In genomic region chr21:44454747-44455523, GRCh38 we compare ENCODE assay signal across 8 cellular contexts. TPM values are rescaled to one million over a fixed set of nuclear protein-coding genes. Genes with fewer than 3 reads are reported as not detected.
DNase-seq lines count a peak whose midpoint lies in the region; ATAC-seq, FAIRE-seq and TF ChIP-seq lines count a peak whose summit lies in the region.

Gene LRRC3, plus strand, starts transcription at chr21:44455510. Its CDS starts 1,135 bp downstream, at chr21:44456645.

- CTCF ChIA-PET in H1 (lab: Charles Lee; ENCODE audit: partially characterized antibody): interaction anchor here (0.6 to 1.1 kb wide), 4 partner anchors 11 to 62 kb away, joined by 3 to 7 read pairs (median 4); no protein-coding TSS in a partner anchor

- no peaks in the 10 kb centered on the region for H3K79me2 ChIP-seq in H1 (ENCODE audit: control insufficient read depth in 1 of 2, insufficient read depth in 2 of 2, low read length in 2 of 2)

- TF ChIP-seq RAD21 in H1 (IDR thresholded peaks at IDR 0.05 in 1 of 2, conservative IDR thresholded peaks at IDR 0.05 in 1 of 2; ENCODE audit: low read depth in 2 of 2, low read length in 2 of 2): no peak

- H2BK15ac ChIP-seq in H1 (ENCODE audit: low read length): no peak within 1 kb of the TSS

- H2BK12ac ChIP-seq in H1 (ENCODE audit: low read depth, low read length): 0 out of 2 replicates have a peak within 1 kb of the TSS, but pooled peaks have one; percentile 27

- TF ChIP-seq CTCF in 22Rv1 (IDR thresholded peaks at IDR 0.05) (no peak), H1 (IDR thresholded peaks at IDR 0.05; ENCODE audit: control extremely low read depth in 1 of 3, insufficient read depth in 1 of 3, low read depth in 1 of 3, low read length in 3 of 3) (no peak)

- peaks cover 0 to 11% (median 4%) of the 10 kb centered on the region in 4 experiments; a peak in 4 of 7 replicates for H3K27me3 ChIP-seq in H1 (replicated peaks in 1 of 4; ENCODE audit: control insufficient read depth in 3 of 4, extremely low read depth in 1 of 4, insufficient read depth in 3 of 4, low read length in 3 of 4)

- no peak for TF ChIP-seq EP300 in H1 (IDR thresholded peaks at IDR 0.05; ENCODE audit: borderline replicate concordance in 1 of 2, low read depth in 2 of 2, low read length in 2 of 2)

- H2BK20ac ChIP-seq in H1 (ENCODE audit: low read length): no peak within 1 kb of the TSS

- H3K4me1 ChIP-seq in H1 (replicated peaks in 1 of 4; ENCODE audit: control insufficient read depth in 3 of 4, insufficient read depth in 4 of 4, low read length in 3 of 4) (peaks cover 0 to 5% (median 2%) of the 10 kb centered on the region in 4 experiments; a peak in 3 of 7 replicates), mesodermal cell (ENCODE audit: control insufficient read depth, insufficient read depth, low read length, poor library complexity, severe bottlenecking) (no peaks in the 10 kb centered on the region)

- peaks cover 0 to 5% of the 10 kb centered on the region in 2 experiments for H4K20me1 ChIP-seq in H1 (replicated peaks in 1 of 2; ENCODE audit: control insufficient read depth in 1 of 2, insufficient read depth in 2 of 2, low read length in 2 of 2)

- H3K36me3 ChIP-seq in H1 (ENCODE audit: control insufficient read depth in 2 of 4, insufficient read depth in 4 of 4, low read length in 3 of 4): no peaks in the 10 kb centered on the region
- peaks cover 8% of the 10 kb centered on the region for H3K36me3 ChIP-seq in mesodermal cell (ENCODE audit: control insufficient read depth, insufficient read depth, low read length)

- no peak within 1 kb of the TSS for H2AK5ac ChIP-seq in H1 (ENCODE audit: low read depth, low read length)

- no peak within 1 kb of the TSS for H2BK5ac ChIP-seq in H1 (ENCODE audit: low read depth, low read length)

- no peak within 1 kb of the TSS for H4K5ac ChIP-seq in H1 (ENCODE audit: insufficient read length, low read depth, low read length)

- TF ChIP-seq POLR2A in H1 (IDR thresholded peaks at IDR 0.05; ENCODE audit: control extremely low read depth in 1 of 2, low read depth in 2 of 2, low read length in 2 of 2): no peak

- POLR2A ChIA-PET in H1 (lab: Charles Lee; ENCODE audit: partially characterized antibody): no interaction called here

- H3K56ac ChIP-seq in H1 (replicated peaks; ENCODE audit: insufficient read length, low read depth, low read length): no peak within 1 kb of the TSS

- no peak within 1 kb of the TSS for H3K18ac ChIP-seq in H1 (ENCODE audit: extremely low read depth, low read length)

- H3K4ac ChIP-seq in H1 (replicated peaks; ENCODE audit: insufficient read length, low read depth, low read length): no peak within 1 kb of the TSS

- H3K23ac ChIP-seq in H1 (ENCODE audit: insufficient read length): no peak within 1 kb of the TSS

- peak; percentile 28 for FAIRE-seq in H1 (lab: Jason Lieb, UNC)

- no peak within 1 kb of the TSS for H3K14ac ChIP-seq in H1 (ENCODE audit: insufficient read length)

- H4K91ac ChIP-seq in H1 (replicated peaks; ENCODE audit: insufficient read length, low read length): no peak within 1 kb of the TSS

- ATAC-seq in HG02759 (IDR thresholded peaks at IDR 0.05; ENCODE audit: unreplicated experiment): no peak

- H3K23me2 ChIP-seq in H1 (ENCODE audit: low read depth, low read length): peaks cover 5% of the 10 kb centered on the region; the same call in 1 of the 2 replicates

- peak within 1 kb of the TSS; percentile 96; the same call in 1 of the 2 replicates for H2AFZ ChIP-seq in H1 (ENCODE audit: low read length)

- no peak within 1 kb of the TSS for H2BK120ac ChIP-seq in H1 (replicated peaks; ENCODE audit: low read depth, low read length)

- no peak within 1 kb of the TSS for H3K9ac ChIP-seq in H1 (replicated peaks in 1 of 4; ENCODE audit: extremely low read depth in 1 of 4, low read depth in 3 of 4, low read length in 3 of 4)

- peak within 1 kb of the TSS; percentile 74 to 97 for H3K4me2 ChIP-seq in H1 (ENCODE audit: insufficient read depth in 1 of 2, low read depth in 2 of 2, low read length in 2 of 2)

- WGBS in H1 (ENCODE audit: extremely low coverage in 1 of 2, insufficient coverage in 1 of 2, insufficient read length in 1 of 2, insufficient replicate concordance in 2 of 2, low coverage in 1 of 2, low lambda C conversion rate in 2 of 2, missing lambda C conversion rate in 1 of 2), 2 experiments: 7% methylated on average over 19 of the region's 45 CpGs; no CpG with 5 or more reads in 1 of the 2 experiments
- WGBS in mesodermal cell (ENCODE audit: insufficient coverage in 2 of 2), 2 experiments: 15 to 21% methylated on average over 7 to 15 of the region's 45 CpGs

- peak; percentile 91 for DNase-seq in GM19240 (ENCODE audit: insufficient read length, low spot score)
- peak; percentile 66 for DNase-seq in NCI-H2171 treated with DMSO at 0.1 percent for 48 hours (lab: John Stamatoyannopoulos, UW)
- peak; percentile 41 to 71 for DNase-seq in activated CD8-positive, alpha-beta memory T cell treated with anti-CD3 and anti-CD28 coated beads for 1 hour (ENCODE audit: extremely low read depth in 1 of 2, low read depth in 1 of 2)
- peak; percentile 92 to 97 for DNase-seq in H1 (ENCODE audit: low read depth in 1 of 2, low spot score in 2 of 2)
- DNase-seq in stimulated activated CD8-positive, alpha-beta memory T cell treated with anti-CD3 and anti-CD28 coated beads, Interleukin-15, amount 100 ng/mL, for 4 hours (ENCODE audit: low read depth in 2 of 2): peak; percentile 50 to 74

- peak within 1 kb of the TSS; percentile 40 to 74 (median 54) for H3K4me3 ChIP-seq in H1 (ENCODE audit: extremely low read depth in 1 of 4, insufficient read depth in 2 of 4, low read depth in 3 of 4, low read length in 4 of 4)
- peak within 1 kb of the TSS; percentile 64 for H3K4me3 ChIP-seq in mesodermal cell (ENCODE audit: extremely low read depth, insufficient read depth, low read length, poor library complexity, severe bottlenecking)

- H4K8ac ChIP-seq in H1 (ENCODE audit: extremely low read depth, insufficient read depth, low read length): no peak within 1 kb of the TSS; the same call in 1 of the 2 replicates

- H3K9me3 ChIP-seq in H1 (ENCODE audit: insufficient read depth in 2 of 2, low read depth in 1 of 2, low read length in 1 of 2) (no peaks in the 10 kb centered on the region), mesodermal cell (ENCODE audit: control insufficient read depth, low read length) (peaks cover 10% of the 10 kb centered on the region)

- H3K27ac ChIP-seq in 22Rv1 (peak within 1 kb of the TSS; percentile 42; the same call in 1 of the 2 replicates), H1 (ENCODE audit: low read depth, low read length) (no peak within 1 kb of the TSS), mesodermal cell (ENCODE audit: low read depth, low read length, severe bottlenecking) (no peak within 1 kb of the TSS)

- H3K79me1 ChIP-seq in H1 (ENCODE audit: low read depth, low read length): no peaks in the 10 kb centered on the region

TF ChIP-seq in H1, 55 proteins besides CTCF, POLR2A, EP300 and RAD21 (continues in another document):
- peak; percentile 86 for TF ChIP-seq SP1 (IDR thresholded peaks at IDR 0.05; ENCODE audit: low read depth, low read length)
- TF ChIP-seq MAX (IDR thresholded peaks at IDR 0.05): 0 out of 2 replicates have a peak, but pooled peaks have one; percentile 27
- TF ChIP-seq FOSL1 (IDR thresholded peaks at IDR 0.05; ENCODE audit: insufficient read depth, low read depth, low read length): no peak
- TF ChIP-seq NANOG (IDR thresholded peaks at IDR 0.05; ENCODE audit: insufficient read depth, low read depth, low read length, poor library complexity, severe bottlenecking): peak; percentile 14

RNA-seq across cellular contexts. Expression of gene LRRC3, which starts in this region (rescaled TPM):
- total RNA-seq in H1 (2021; fragmentation: NEBNext Ultra II Directional; extraction: Animal tissue kit (Norgen Biotek cat#: 25700)): 5.4 and 5.9 TPM in 2 replicates
- polyA plus RNA-seq in H1 (2011; rRNA removed): 3.1 and 4.7 TPM in 2 replicates
- polyA plus RNA-seq in H1 (2011; cell fraction: cytosol; rRNA removed): 2.7 TPM
- 3.4 TPM for polyA plus RNA-seq in H1 (2011; cell fraction: nucleus; rRNA removed)
- 2.7 to 3.3 TPM (median 3.0 TPM) in 4 replicates for polyA plus RNA-seq in H1 (2012, experiment 1 of 2)
- polyA plus RNA-seq in H1 (2012, experiment 2 of 2): 2.7 TPM
- polyA plus RNA-seq in H1 (2013, experiment 1 of 2): 4.4 TPM
- 4.9 TPM for polyA plus RNA-seq in H1 (2013, experiment 2 of 2)
- polyA minus RNA-seq in H1 (2011; rRNA and poly(A)+ RNA removed): 2.8 and 3.0 TPM in 2 replicates
- 3.1 TPM for polyA minus RNA-seq in H1 (2011; cell fraction: cytosol; rRNA and poly(A)+ RNA removed)
- 3.7 TPM for polyA minus RNA-seq in H1 (2011; cell fraction: nucleus; rRNA and poly(A)+ RNA removed)
- polyA plus RNA-seq in mesodermal cell (2013, experiment 1 of 2): 3.8 TPM
- 3.5 TPM for polyA plus RNA-seq in mesodermal cell (2013, experiment 2 of 2)
